Comparison of ENCODE assay signal across 7 cellular contexts in genomic region chr12:47365443-47366076, GRCh38.
A peak's percentile ranks its signal among the peaks of the same experiment; 100 is the strongest.
DNase-seq lines count a peak whose midpoint lies in the region; ATAC-seq and TF ChIP-seq lines count a peak whose summit lies in the region.
"Not testable (repeated sequence)": the region's sequence is repeated elsewhere in the genome, so short reads cannot be mapped to it uniquely, and the experiment has no call there.

No MANE protein-coding gene starts in this region.

- not testable (repeated sequence) for H3K27ac ChIP-seq in DND-41 (ENCODE audit: low read length); SK-N-SH (ENCODE audit: low read depth in 2 of 2, low read length in 1 of 2); naive thymus-derived CD4-positive, alpha-beta T cell (ENCODE audit: low read depth, low read length)
- H3K27ac ChIP-seq in spleen, result peak overlapping the region in 5 of 8 donors; percentile 0 to 49 (median 29)

- POLR2A ChIA-PET in SK-N-SH (lab: Yijun Ruan, JAX); activated CD4-positive, alpha-beta T cell treated with anti-CD3 and anti-CD28 coated beads, Interleukin-2, amount 10 ng/mL, durations not matched to agents 7 days and 5 days (lab: Charles Lee): not testable (repeated sequence)
- POLR2A ChIA-PET in activated naive CD8-positive, alpha-beta T cell treated with anti-CD3 and anti-CD28 coated beads, Interleukin-2, amount 10 ng/mL, durations not matched to agents 7 days and 5 days (lab: Charles Lee), result interaction anchor here (1.7 kb wide), 1 partner anchor 149 kb away, joined by 5 read pairs; no protein-coding TSS in a partner anchor
- POLR2A ChIA-PET in naive thymus-derived CD4-positive, alpha-beta T cell (lab: Charles Lee), result interaction anchor here (1.1 kb wide), 1 partner anchor 32 kb away, joined by 3 read pairs; no protein-coding TSS in a partner anchor

- peaks cover 14% of the 10 kb centered on the region for H3K36me3 Mint-ChIP-seq in activated CD4-positive, alpha-beta T cell treated with anti-CD3 and anti-CD28 coated beads, Interleukin-2, amount 10 ng/mL, durations not matched to agents 7 days and 5 days (ENCODE audit: low read depth)
- not testable (repeated sequence) for H3K36me3 Mint-ChIP-seq in activated T-helper 1 cell treated with anti-CD3 and anti-CD28 coated beads, Interleukin-12 subunit alpha, Interleukin-12 subunit beta, Interleukin-2, Interleukin-4 antibody, amounts not matched to agents 30 ng/mL and 10 ng/mL and 1 ng/mL, durations not matched to agents 14 hours and 24 hours and 36 hours (ENCODE audit: low read depth); activated naive CD8-positive, alpha-beta T cell treated with anti-CD3 and anti-CD28 coated beads, Interleukin-2, amount 10 ng/mL, durations not matched to agents 7 days and 5 days; naive thymus-derived CD4-positive, alpha-beta T cell

- H2AFZ ChIP-seq in DND-41 (ENCODE audit: low read depth, low read length) (peak overlapping the region; percentile 28; the same call in 1 of the 2 replicates), SK-N-SH (ENCODE audit: low read depth) (peak overlapping the region; percentile 27; the same call in 1 of the 2 replicates)

- WGBS in SK-N-SH (ENCODE audit: low lambda C conversion rate), result 20% methylated on average over 7 of the region's 7 CpGs
- WGBS in spleen, 5 donors, result 72 to 84% (median 79%) methylated on average over 7 of the region's 7 CpGs

- H3F3A ChIP-seq in SK-N-SH (replicated peaks; ENCODE audit: insufficient read depth), result not testable (repeated sequence)

- not testable (repeated sequence) for H3K4me2 ChIP-seq in DND-41 (ENCODE audit: insufficient read depth, low read length)
- H3K4me2 ChIP-seq in SK-N-SH, result peak overlapping the region; percentile 32; the same call in 1 of the 2 replicates

- not testable (repeated sequence) for H3K27me3 Mint-ChIP-seq in activated CD4-positive, alpha-beta T cell treated with anti-CD3 and anti-CD28 coated beads, Interleukin-2, amount 10 ng/mL, durations not matched to agents 7 days and 5 days; activated T-helper 1 cell treated with anti-CD3 and anti-CD28 coated beads, Interleukin-12 subunit alpha, Interleukin-12 subunit beta, Interleukin-2, Interleukin-4 antibody, amounts not matched to agents 30 ng/mL and 10 ng/mL and 1 ng/mL, durations not matched to agents 14 hours and 24 hours and 36 hours (ENCODE audit: insufficient read depth); activated naive CD8-positive, alpha-beta T cell treated with anti-CD3 and anti-CD28 coated beads, Interleukin-2, amount 10 ng/mL, durations not matched to agents 7 days and 5 days; naive thymus-derived CD4-positive, alpha-beta T cell

- TF ChIP-seq CTCF in DND-41 (IDR thresholded peaks at IDR 0.05; ENCODE audit: borderline replicate concordance, extremely low read depth, low read length, poor library complexity, severe bottlenecking); SK-N-SH (IDR thresholded peaks at IDR 0.05); spleen (IDR thresholded peaks at IDR 0.05 in 8 of 11, conservative IDR thresholded peaks at IDR 0.05 in 3 of 11): not testable (repeated sequence)

- not testable (repeated sequence) for H3K4me3 ChIP-seq in DND-41 (ENCODE audit: low read depth in 1 of 2, low read length in 2 of 2); SK-N-SH (ENCODE audit: low read depth in 2 of 2, low read length in 1 of 2); spleen
- peak overlapping the region; percentile 28 for H3K4me3 ChIP-seq in naive thymus-derived CD4-positive, alpha-beta T cell (ENCODE audit: low read length)

- not testable (repeated sequence) for H3K27ac Mint-ChIP-seq in activated CD4-positive, alpha-beta T cell treated with anti-CD3 and anti-CD28 coated beads, Interleukin-2, amount 10 ng/mL, durations not matched to agents 7 days and 5 days; activated T-helper 1 cell treated with anti-CD3 and anti-CD28 coated beads, Interleukin-12 subunit alpha, Interleukin-12 subunit beta, Interleukin-2, Interleukin-4 antibody, amounts not matched to agents 30 ng/mL and 10 ng/mL and 1 ng/mL, durations not matched to agents 14 hours and 24 hours and 36 hours; activated naive CD8-positive, alpha-beta T cell treated with anti-CD3 and anti-CD28 coated beads, Interleukin-2, amount 10 ng/mL, durations not matched to agents 7 days and 5 days; naive thymus-derived CD4-positive, alpha-beta T cell

- not testable (repeated sequence) for TF ChIP-seq EP300 in SK-N-SH (IDR thresholded peaks at IDR 0.05; ENCODE audit: borderline replicate concordance in 1 of 2, low read depth in 1 of 2, low read length in 1 of 2)

- not testable (repeated sequence) for H3K9me3 Mint-ChIP-seq in activated CD4-positive, alpha-beta T cell treated with anti-CD3 and anti-CD28 coated beads, Interleukin-2, amount 10 ng/mL, durations not matched to agents 7 days and 5 days; activated T-helper 1 cell treated with anti-CD3 and anti-CD28 coated beads, Interleukin-12 subunit alpha, Interleukin-12 subunit beta, Interleukin-2, Interleukin-4 antibody, amounts not matched to agents 30 ng/mL and 10 ng/mL and 1 ng/mL, durations not matched to agents 14 hours and 24 hours and 36 hours; activated naive CD8-positive, alpha-beta T cell treated with anti-CD3 and anti-CD28 coated beads, Interleukin-2, amount 10 ng/mL, durations not matched to agents 7 days and 5 days; naive thymus-derived CD4-positive, alpha-beta T cell

- intact Hi-C loops in activated T-helper 1 cell treated with anti-CD3 and anti-CD28 coated beads, Interleukin-12 subunit alpha, Interleukin-12 subunit beta, Interleukin-2, Interleukin-4 antibody, amounts not matched to agents 30 ng/mL and 10 ng/mL and 1 ng/mL, durations not matched to agents 14 hours and 24 hours and 36 hours (cut with micrococcal nuclease), result loop anchor here (1.0 to 10.0 kb wide), 2 partner anchors 9 to 519 kb away; no protein-coding TSS in a partner anchor
- intact Hi-C loops in naive thymus-derived CD4-positive, alpha-beta T cell (cut with micrococcal nuclease), result loop anchor here in 1 of 2 donors (1.0 to 10.0 kb wide), 4 partner anchors 9 to 1641 kb away; partner anchors contain the start of genes ARID2 and HDAC7
- intact Hi-C loops in spleen (cut with DNase I; ENCODE audit: low total_unique reads), result not testable (repeated sequence)

- DNase-seq in DND-41; SK-N-SH; activated CD4-positive, alpha-beta T cell treated with anti-CD3 and anti-CD28 coated beads, Interleukin-2, amount 10 ng/mL, durations not matched to agents 7 days and 5 days; activated T-helper 1 cell treated with anti-CD3 and anti-CD28 coated beads, Interleukin-12 subunit alpha, Interleukin-12 subunit beta, Interleukin-2, Interleukin-4 antibody, amounts not matched to agents 30 ng/mL and 10 ng/mL and 1 ng/mL, durations not matched to agents 14 hours and 24 hours and 36 hours (ENCODE audit: low spot score); activated naive CD8-positive, alpha-beta T cell treated with anti-CD3 and anti-CD28 coated beads, Interleukin-2, amount 10 ng/mL, durations not matched to agents 7 days and 5 days; naive thymus-derived CD4-positive, alpha-beta T cell; spleen: not testable (repeated sequence)

- not testable (repeated sequence) for TF ChIP-seq RAD21 in SK-N-SH (IDR thresholded peaks at IDR 0.05; ENCODE audit: low read length)

- not testable (repeated sequence) for H3K27me3 ChIP-seq in DND-41 (ENCODE audit: insufficient read depth, low read length, poor library complexity); SK-N-SH (ENCODE audit: insufficient read depth); naive thymus-derived CD4-positive, alpha-beta T cell (ENCODE audit: control insufficient read depth in 2 of 2, insufficient read depth in 2 of 2, low read length in 2 of 2); spleen (replicated peaks in 1 of 7)

- peaks cover 30% of the 10 kb centered on the region for H3K4me1 Mint-ChIP-seq in activated CD4-positive, alpha-beta T cell treated with anti-CD3 and anti-CD28 coated beads, Interleukin-2, amount 10 ng/mL, durations not matched to agents 7 days and 5 days
- peaks cover 25% of the 10 kb centered on the region for H3K4me1 Mint-ChIP-seq in activated T-helper 1 cell treated with anti-CD3 and anti-CD28 coated beads, Interleukin-12 subunit alpha, Interleukin-12 subunit beta, Interleukin-2, Interleukin-4 antibody, amounts not matched to agents 30 ng/mL and 10 ng/mL and 1 ng/mL, durations not matched to agents 14 hours and 24 hours and 36 hours (ENCODE audit: low read depth)
- peaks cover 22% of the 10 kb centered on the region for H3K4me1 Mint-ChIP-seq in activated naive CD8-positive, alpha-beta T cell treated with anti-CD3 and anti-CD28 coated beads, Interleukin-2, amount 10 ng/mL, durations not matched to agents 7 days and 5 days
- peaks cover 22 to 37% (median 33%) of the 10 kb centered on the region in 7 donors for H3K4me1 Mint-ChIP-seq in naive thymus-derived CD4-positive, alpha-beta T cell

- not testable (repeated sequence) for H3K36me3 ChIP-seq in DND-41 (ENCODE audit: insufficient read depth, low read length); SK-N-SH (replicated peaks in 1 of 2; ENCODE audit: control insufficient read depth in 1 of 2, insufficient read depth in 2 of 2, low read length in 1 of 2); naive thymus-derived CD4-positive, alpha-beta T cell (ENCODE audit: control insufficient read depth in 2 of 3, insufficient read depth in 3 of 3, low read length in 3 of 3); spleen

- peaks cover 17% of the 10 kb centered on the region for H3K9me3 ChIP-seq in DND-41 (ENCODE audit: insufficient read depth, low read length, severe bottlenecking)
- not testable (repeated sequence) for H3K9me3 ChIP-seq in SK-N-SH, spleen
- peaks cover 0 to 12% (median 0%) of the 10 kb centered on the region in 3 experiments for H3K9me3 ChIP-seq in naive thymus-derived CD4-positive, alpha-beta T cell (ENCODE audit: control insufficient read depth in 2 of 3, low read length in 3 of 3)

- ATAC-seq in DND-41 (ENCODE audit: insufficient read depth, low read depth); naive thymus-derived CD4-positive, alpha-beta T cell: not testable (repeated sequence)
- peak; percentile 33 for ATAC-seq in activated naive CD8-positive, alpha-beta T cell treated with anti-CD3 and anti-CD28 coated beads, Interleukin-2, amount 10 ng/mL, durations not matched to agents 7 days and 5 days (ENCODE audit: low read depth)

- peak overlapping the region; percentile 37 for H3K4me3 Mint-ChIP-seq in activated CD4-positive, alpha-beta T cell treated with anti-CD3 and anti-CD28 coated beads, Interleukin-2, amount 10 ng/mL, durations not matched to agents 7 days and 5 days
- peak overlapping the region; percentile 63 for H3K4me3 Mint-ChIP-seq in activated T-helper 1 cell treated with anti-CD3 and anti-CD28 coated beads, Interleukin-12 subunit alpha, Interleukin-12 subunit beta, Interleukin-2, Interleukin-4 antibody, amounts not matched to agents 30 ng/mL and 10 ng/mL and 1 ng/mL, durations not matched to agents 14 hours and 24 hours and 36 hours
- not testable (repeated sequence) for H3K4me3 Mint-ChIP-seq in activated naive CD8-positive, alpha-beta T cell treated with anti-CD3 and anti-CD28 coated beads, Interleukin-2, amount 10 ng/mL, durations not matched to agents 7 days and 5 days
- H3K4me3 Mint-ChIP-seq in naive thymus-derived CD4-positive, alpha-beta T cell, result peak overlapping the region in 3 of 10 donors; percentile 45 to 76 (median 51)

- not testable (repeated sequence) for H3K9me2 ChIP-seq in SK-N-SH

- H3K79me2 ChIP-seq in DND-41 (ENCODE audit: insufficient read depth, low read length); SK-N-SH (ENCODE audit: insufficient read depth): not testable (repeated sequence)

- H4K20me1 ChIP-seq in DND-41 (ENCODE audit: insufficient read depth, low read length); SK-N-SH (ENCODE audit: insufficient read depth): not testable (repeated sequence)

- peaks cover 50% of the 10 kb centered on the region for H3K4me1 ChIP-seq in DND-41 (ENCODE audit: insufficient read depth, low read length)
- H3K4me1 ChIP-seq in SK-N-SH (ENCODE audit: control insufficient read depth in 1 of 2, insufficient read depth in 2 of 2, low read depth in 1 of 2, low read length in 1 of 2), result not testable (repeated sequence)
- H3K4me1 ChIP-seq in naive thymus-derived CD4-positive, alpha-beta T cell (ENCODE audit: control insufficient read depth in 2 of 2, insufficient read depth in 2 of 2, low read length in 2 of 2), result peaks cover 46 to 61% of the 10 kb centered on the region in 2 donors
- H3K4me1 ChIP-seq in spleen, result peaks cover 30 to 77% (median 58%) of the 10 kb centered on the region in 6 donors

- H3K9ac ChIP-seq in DND-41 (ENCODE audit: low read depth, low read length); SK-N-SH: not testable (repeated sequence)

- not testable (repeated sequence) for TF ChIP-seq POLR2A in spleen (IDR thresholded peaks at IDR 0.05)

- CTCF ChIA-PET in SK-N-SH (lab: Yijun Ruan, JAX), result not testable (repeated sequence)
- CTCF ChIA-PET in activated CD4-positive, alpha-beta T cell treated with anti-CD3 and anti-CD28 coated beads, Interleukin-2, amount 10 ng/mL, durations not matched to agents 7 days and 5 days (lab: Charles Lee), result interaction anchor here (1.2 kb wide), 1 partner anchor 10 kb away, joined by 3 read pairs; no protein-coding TSS in a partner anchor
- CTCF ChIA-PET in naive thymus-derived CD4-positive, alpha-beta T cell (lab: Charles Lee), result interaction anchor here (1.1 kb wide), 1 partner anchor 43 kb away, joined by 3 read pairs; no protein-coding TSS in a partner anchor
